8 cellular contexts compared by ENCODE assay signal in the genomic region with DNA sequence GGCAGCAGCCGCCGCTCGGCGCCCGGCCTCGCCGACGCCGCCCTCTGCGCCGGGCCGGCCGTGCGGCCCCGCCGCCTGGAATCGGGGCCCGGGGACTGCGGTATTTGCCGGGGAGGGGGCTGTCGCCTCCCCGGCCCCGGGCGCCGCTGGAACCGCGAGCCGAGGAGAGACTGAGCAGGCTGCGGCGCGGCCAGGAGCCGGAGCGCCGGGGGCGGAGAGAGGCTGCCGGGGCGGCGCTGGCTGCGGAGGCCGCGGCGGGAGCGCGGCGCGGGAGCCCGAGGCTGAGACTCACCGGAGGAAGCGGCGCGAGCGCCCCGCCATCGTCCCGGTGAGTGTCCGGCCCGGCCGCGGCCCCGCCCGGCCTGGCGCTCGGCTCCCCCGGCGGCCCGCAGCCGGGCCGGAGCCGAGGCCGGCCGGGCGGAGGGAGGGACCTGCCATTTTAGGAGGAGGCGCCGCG. TPM values are rescaled to one million over a fixed set of nuclear protein-coding genes. Genes with fewer than 3 reads are reported as not detected.
DNase-seq lines count a peak whose midpoint lies in the region; ATAC-seq and TF ChIP-seq lines count a peak whose summit lies in the region.

No MANE protein-coding gene starts in this region.

- WGBS in thymus = under 1% methylated on average over 75 of the region's 75 CpGs

- H3K27me3 ChIP-seq in ascending aorta (no peaks in the 10 kb centered on the region), left lung (no peaks in the 10 kb centered on the region), thymus (ENCODE audit: control insufficient read depth, insufficient read depth) (no peaks in the 10 kb centered on the region)

- H3K9me3 ChIP-seq in ascending aorta = no peaks in the 10 kb centered on the region
- no peaks in the 10 kb centered on the region for H3K9me3 ChIP-seq in left lung
- no peaks in the 10 kb centered on the region for H3K9me3 ChIP-seq in thymus (ENCODE audit: control insufficient read depth)

- intact Hi-C loops in ascending aorta (cut with DNase I) (loop anchor here (2.0 to 5.0 kb wide), 2 partner anchors 290 to 295 kb away; partner anchors contain the start of genes PIGP and TTC3), left lung (cut with DNase I) (loop anchor here in 1 of 2 donors (10.0 kb wide), 1 partner anchor 103 kb away; the partner anchor contains the start of gene VPS26C)

- ATAC-seq in HG03457 (IDR thresholded peaks at IDR 0.05; ENCODE audit: unreplicated experiment) (peak; percentile 1), left lung (no peak), GM21515 (IDR thresholded peaks at IDR 0.05; ENCODE audit: unreplicated experiment) (no peak)

- H3K4me1 ChIP-seq in ascending aorta (peaks cover 4 to 21% of the 10 kb centered on the region in 2 donors), left lung (peaks cover 9 to 46% of the 10 kb centered on the region in 2 donors), thymus (ENCODE audit: control insufficient read depth, insufficient read depth, low read length) (peaks cover 13% of the 10 kb centered on the region)

- DNase-seq in ascending aorta (ENCODE audit: low spot score in 2 of 2) (no peak), left lung (peak in 1 of 2 donors; percentile 89), LoVo (ENCODE audit: low spot score) (no peak), SW480 (ENCODE audit: low spot score) (no peak)

- H3K4me3 ChIP-seq in GM08714 (ENCODE audit: low read length) = peak overlapping the region; percentile 100
- H3K4me3 ChIP-seq in ascending aorta = peak overlapping the region; percentile 89 to 97
- H3K4me3 ChIP-seq in left lung = peak overlapping the region; percentile 79 to 87
- peak overlapping the region; percentile 98 for H3K4me3 ChIP-seq in thymus (ENCODE audit: low read length)

- TF ChIP-seq CTCF in ascending aorta (IDR thresholded peaks at IDR 0.05) (no peak), left lung (IDR thresholded peaks at IDR 0.05) (no peak)

- H3K36me3 ChIP-seq in ascending aorta (no peaks in the 10 kb centered on the region), left lung (no peaks in the 10 kb centered on the region), thymus (ENCODE audit: control insufficient read depth, insufficient read depth) (no peaks in the 10 kb centered on the region)

- H3K27ac ChIP-seq in ascending aorta (peak overlapping the region; percentile 100), left lung (peak overlapping the region; percentile 100), thymus (ENCODE audit: low read depth) (peak overlapping the region; percentile 100)

RNA-seq across cellular contexts. Expression of gene DYRK1A, which starts 0.8 kb away (rescaled TPM):
- total RNA-seq in ascending aorta (34.4 TPM), left lung (10 to 100 TPM; 57.0 to 61.9 TPM)
- polyA plus RNA-seq in thymus = 53.3 TPM
